In genomic region chr17:44733753-44734152, GRCh38 we compare ENCODE assay signal across 11 cellular contexts. TPM values are rescaled to one million over a fixed set of nuclear protein-coding genes. Genes with fewer than 3 reads are reported as not detected.
DNase-seq lines count a peak whose midpoint lies in the region; ATAC-seq and TF ChIP-seq lines count a peak whose summit lies in the region.
"Had no signal": no experiment of that assay in that cellular context is flagged by ENCODE, and none has a peak within 500 bp of the region (broad histone marks: within the 10 kb centered on the region; RNA-seq: fewer than 3 reads in every experiment).

No MANE protein-coding gene starts in this region.

- peaks cover 32% of the 10 kb centered on the region for H3K36me3 Mint-ChIP-seq in activated T-helper 2 cell treated with anti-CD3 and anti-CD28 coated beads, Interferon-gamma antibody, Interleukin-2, Interleukin-4, amounts not matched to agents 10 μg/mL and 5 μg/mL and 100 μg/mL, durations not matched to agents 14 hours and 24 hours and 36 hours (ENCODE audit: low read depth)

- TF ChIP-seq CTCF in AG04449 (IDR thresholded peaks at IDR 0.05; ENCODE audit: insufficient read depth, low read length, missing control alignments) (peak; percentile 39), GM13977 (IDR thresholded peaks at IDR 0.05; ENCODE audit: extremely low read depth, insufficient read depth, missing control alignments) (peak; percentile 30), foreskin keratinocyte (conservative IDR thresholded peaks at IDR 0.05) (peak; percentile 55), ovary (IDR thresholded peaks at IDR 0.05) (no peak)

- H3K27ac ChIP-seq in foreskin keratinocyte (no peak overlapping the region), ovary (no peak overlapping the region)
- H3K27ac ChIP-seq: skin epidermis had no signal

- H3K4me3 ChIP-seq in AG04449 (ENCODE audit: low read depth, low read length) (no peak overlapping the region), ovary (no peak overlapping the region)
- H3K4me3 ChIP-seq: skin epidermis had no signal

- H3K4me3 Mint-ChIP-seq in activated T-helper 2 cell treated with anti-CD3 and anti-CD28 coated beads, Interferon-gamma antibody, Interleukin-2, Interleukin-4, amounts not matched to agents 10 μg/mL and 5 μg/mL and 100 μg/mL, durations not matched to agents 14 hours and 24 hours and 36 hours (ENCODE audit: low read depth), result no peak overlapping the region

- CTCF ChIA-PET in AG04449 (lab: Yijun Ruan, JAX), result interaction anchor here (0.9 to 2.3 kb wide), 3 partner anchors 42 to 145 kb away, joined by 4 to 8 read pairs (median 7); no protein-coding TSS in a partner anchor

- H3K9me3 ChIP-seq in ovary, result no peaks in the 10 kb centered on the region

- peak; percentile 40 for ATAC-seq in foreskin keratinocyte

- no peaks in the 10 kb centered on the region for H3K9me3 Mint-ChIP-seq in activated T-helper 2 cell treated with anti-CD3 and anti-CD28 coated beads, Interferon-gamma antibody, Interleukin-2, Interleukin-4, amounts not matched to agents 10 μg/mL and 5 μg/mL and 100 μg/mL, durations not matched to agents 14 hours and 24 hours and 36 hours
- H3K9me3 Mint-ChIP-seq: activated naive CD4-positive, alpha-beta T cell treated with anti-CD3 and anti-CD28 coated beads, Interleukin-2, amount 50 U/mL, for 72 hours had no signal

- no peaks in the 10 kb centered on the region for H3K27me3 Mint-ChIP-seq in activated T-helper 2 cell treated with anti-CD3 and anti-CD28 coated beads, Interferon-gamma antibody, Interleukin-2, Interleukin-4, amounts not matched to agents 10 μg/mL and 5 μg/mL and 100 μg/mL, durations not matched to agents 14 hours and 24 hours and 36 hours (ENCODE audit: low read depth)

- H3K4me1 ChIP-seq in foreskin keratinocyte, result no peaks in the 10 kb centered on the region
- H3K4me1 ChIP-seq in ovary (ENCODE audit: insufficient read depth), result no peaks in the 10 kb centered on the region

- no peaks in the 10 kb centered on the region for H3K36me3 ChIP-seq in ovary

- TF ChIP-seq POLR2A in ovary (IDR thresholded peaks at IDR 0.05), result no peak

- TF ChIP-seq EP300 in ovary (IDR thresholded peaks at IDR 0.05), result no peak

- no peak for DNase-seq in AG04449 (ENCODE audit: low read depth, low spot score)
- no peak for DNase-seq in GM13977 (ENCODE audit: low spot score)
- DNase-seq in SK-MEL-5 (ENCODE audit: low read depth, low spot score), result peak; percentile 60
- DNase-seq in foreskin keratinocyte, result peak in 1 of 2 donors; percentile 19
- DNase-seq in stimulated activated CD8-positive, alpha-beta memory T cell treated with anti-CD3 and anti-CD28 coated beads, Interleukin-4, amount 100 ng/mL, for 48 hours, result no peak
- no peak for DNase-seq in activated T-helper 2 cell treated with anti-CD3 and anti-CD28 coated beads, Interferon-gamma antibody, Interleukin-2, Interleukin-4, amounts not matched to agents 10 μg/mL and 5 μg/mL and 100 μg/mL, durations not matched to agents 14 hours and 24 hours and 36 hours (ENCODE audit: low spot score)
- DNase-seq in ovary, result no peak
- no peak for DNase-seq in activated CD4-positive, CD25-positive, alpha-beta regulatory T cell treated with anti-CD3 and anti-CD28 coated beads, Interleukin-2, amount 50 U/mL, for 72 hours
- DNase-seq: T-helper 2 cell had no signal

- H3K4me1 Mint-ChIP-seq in activated T-helper 2 cell treated with anti-CD3 and anti-CD28 coated beads, Interferon-gamma antibody, Interleukin-2, Interleukin-4, amounts not matched to agents 10 μg/mL and 5 μg/mL and 100 μg/mL, durations not matched to agents 14 hours and 24 hours and 36 hours (ENCODE audit: low read depth), result no peaks in the 10 kb centered on the region

- whole genome bisulfite sequencing in ovary, 3 donors, result 56 to 60% (median 60%) methylated on average over 5 of the region's 5 CpGs

- H3K27ac Mint-ChIP-seq in activated T-helper 2 cell treated with anti-CD3 and anti-CD28 coated beads, Interferon-gamma antibody, Interleukin-2, Interleukin-4, amounts not matched to agents 10 μg/mL and 5 μg/mL and 100 μg/mL, durations not matched to agents 14 hours and 24 hours and 36 hours, result no peak overlapping the region
- H3K27ac Mint-ChIP-seq: activated naive CD4-positive, alpha-beta T cell treated with anti-CD3 and anti-CD28 coated beads, Interleukin-2, amount 50 U/mL, for 72 hours had no signal

- intact Hi-C loops in activated T-helper 2 cell treated with anti-CD3 and anti-CD28 coated beads, Interferon-gamma antibody, Interleukin-2, Interleukin-4, amounts not matched to agents 10 μg/mL and 5 μg/mL and 100 μg/mL, durations not matched to agents 14 hours and 24 hours and 36 hours (cut with micrococcal nuclease), result no loop called here
- intact Hi-C loops in ovary (cut with DNase I), result no loop called here

- H3K27me3 ChIP-seq in foreskin keratinocyte, result no peaks in the 10 kb centered on the region
- no peaks in the 10 kb centered on the region for H3K27me3 ChIP-seq in ovary

- POLR2A ChIA-PET in AG04449 (lab: Yijun Ruan, JAX), result interaction anchor here (0.5 kb wide), 1 partner anchor 340 kb away, joined by 3 read pairs; no protein-coding TSS in a partner anchor

- in situ Hi-C loops in GM13977 (cut with MboI; ENCODE audit: low pct_unique_long_range_greater_than_20kb, low sequenced_read_pairs, unreplicated experiment), result no loop called here
- in situ Hi-C loops in SK-MEL-5 (cut with HindIII; ENCODE audit: low pct_unique_long_range_greater_than_20kb, low sequenced_read_pairs), result no loop called here

RNA-seq across cellular contexts. Expression of gene ADAM11, which starts 25.0 kb away (rescaled TPM):
- total RNA-seq in SK-MEL-5 (2014; rRNA removed; shearing (Covaris generic)), result 7.6 and 8.6 TPM in 2 replicates
- polyA plus RNA-seq in SK-MEL-5 (2015; cell fraction: cytosol; rRNA removed), result 18.8 and 21.2 TPM in 2 replicates
- polyA plus RNA-seq in SK-MEL-5 (2015; cell fraction: nucleus; rRNA removed), result 34.4 and 56.1 TPM in 2 replicates
- 0.04 and 0.10 TPM in 2 replicates for total RNA-seq in foreskin keratinocyte
- polyA plus RNA-seq in foreskin keratinocyte, result 0.08 and 0.13 TPM in 2 replicates
- total RNA-seq in activated T-helper 2 cell treated with anti-CD3 and anti-CD28 coated beads, Interferon-gamma antibody, Interleukin-2, Interleukin-4, amounts not matched to agents 10 μg/mL and 5 μg/mL and 100 μg/mL, durations not matched to agents 14 hours and 24 hours and 36 hours, result 0.09 and 0.14 TPM in 2 replicates
- 1 to 10 TPM in 4 of 7 donors, under 1 TPM in 3; 0.12 to 2.3 (median 1.5) TPM for total RNA-seq in ovary
- 1 to 10 TPM in 1 of 2 donors, under 1 TPM in 1; 0.17 to 1.1 TPM for polyA plus RNA-seq in ovary

RNA-seq across cellular contexts. Expression of gene DBF4B, which starts 25.3 kb away (rescaled TPM):
- total RNA-seq in SK-MEL-5 (2014; rRNA removed; shearing (Covaris generic)), result 9.0 and 9.4 TPM in 2 replicates
- 15.0 TPM in 2 replicates for polyA plus RNA-seq in SK-MEL-5 (2015; cell fraction: cytosol; rRNA removed)
- 80.9 and 81.2 TPM in 2 replicates for polyA plus RNA-seq in SK-MEL-5 (2015; cell fraction: nucleus; rRNA removed)
- total RNA-seq in foreskin keratinocyte (9.0 and 12.0 TPM in 2 replicates), ovary (1 to 10 TPM; 3.1 to 9.7 (median 6.7) TPM)
- polyA plus RNA-seq in foreskin keratinocyte (6.4 and 9.2 TPM in 2 replicates), ovary (1 to 10 TPM; 5.6 to 6.8 TPM)
- 22.8 and 24.4 TPM in 2 replicates for total RNA-seq in activated T-helper 2 cell treated with anti-CD3 and anti-CD28 coated beads, Interferon-gamma antibody, Interleukin-2, Interleukin-4, amounts not matched to agents 10 μg/mL and 5 μg/mL and 100 μg/mL, durations not matched to agents 14 hours and 24 hours and 36 hours

RNA-seq across cellular contexts. Expression of gene CCDC43, which starts 44.2 kb away (rescaled TPM):
- 71.5 and 73.8 TPM in 2 replicates for total RNA-seq in SK-MEL-5 (2014; rRNA removed; shearing (Covaris generic))
- polyA plus RNA-seq in SK-MEL-5 (2015; cell fraction: cytosol; rRNA removed), result 26.0 and 31.2 TPM in 2 replicates
- polyA plus RNA-seq in SK-MEL-5 (2015; cell fraction: nucleus; rRNA removed), result 29.6 and 41.0 TPM in 2 replicates
- total RNA-seq in foreskin keratinocyte, result 33.4 and 36.4 TPM in 2 replicates
- 16.3 and 20.0 TPM in 2 replicates for polyA plus RNA-seq in foreskin keratinocyte
- 39.7 and 40.9 TPM in 2 replicates for total RNA-seq in activated T-helper 2 cell treated with anti-CD3 and anti-CD28 coated beads, Interferon-gamma antibody, Interleukin-2, Interleukin-4, amounts not matched to agents 10 μg/mL and 5 μg/mL and 100 μg/mL, durations not matched to agents 14 hours and 24 hours and 36 hours
- total RNA-seq in ovary, result 10 to 100 TPM in 6 of 7 donors, 1 to 10 TPM in 1; 9.8 to 15.1 (median 11.3) TPM
- 10 to 100 TPM in 1 of 2 donors, 1 to 10 TPM in 1; 8.4 to 14.9 TPM for polyA plus RNA-seq in ovary

Comparison
In these comparisons a context has a peak if more than half of its experiments do, and no peak if none do; other contexts are left out.
1. CTCF ChIP-seq: peak in AG04449 (single experiment), GM13977 (single experiment) and foreskin keratinocyte (single experiment); none in ovary (0 of 3).